ENCODE assay signal across 19 cellular contexts in genomic region chr3:28081533-28081947, GRCh38.
DNase-seq lines count a peak whose midpoint lies in the region; ATAC-seq, FAIRE-seq and TF ChIP-seq lines count a peak whose summit lies in the region.
"Had no signal": no experiment of that assay in that cellular context is flagged by ENCODE, and none has a peak within 500 bp of the region (broad histone marks: within the 10 kb centered on the region; RNA-seq: fewer than 3 reads in every experiment).

No MANE protein-coding gene starts in this region.

- H3K36me3 ChIP-seq in H1 (ENCODE audit: control insufficient read depth in 2 of 4, insufficient read depth in 4 of 4, low read length in 3 of 4) (no peaks in the 10 kb centered on the region), suprapubic skin (no peaks in the 10 kb centered on the region)

- no peak overlapping the region; the same call in 1 of the 2 replicates for H3K27ac ChIP-seq in H1 (ENCODE audit: low read depth, low read length)
- H3K27ac ChIP-seq in suprapubic skin = no peak overlapping the region

- TF ChIP-seq POLR2A in H1 (IDR thresholded peaks at IDR 0.05; ENCODE audit: control extremely low read depth in 1 of 2, low read depth in 2 of 2, low read length in 2 of 2) = no peak
- TF ChIP-seq POLR2A in suprapubic skin (IDR thresholded peaks at IDR 0.05) = no peak

- ATAC-seq in GM18520 (IDR thresholded peaks at IDR 0.05; ENCODE audit: unreplicated experiment) = peak; percentile 82
- peak; percentile 76 for ATAC-seq in GM21390 (IDR thresholded peaks at IDR 0.05; ENCODE audit: unreplicated experiment)
- ATAC-seq in HG03025 (IDR thresholded peaks at IDR 0.05; ENCODE audit: low FRiP score, unreplicated experiment) = peak; percentile 83
- no peak for ATAC-seq in GM21447 (IDR thresholded peaks at IDR 0.05; ENCODE audit: unreplicated experiment)

- no peak for FAIRE-seq in H1 (lab: Jason Lieb, UNC)
- FAIRE-seq: astrocyte, GM12891 had no signal

- H3K23me2 ChIP-seq in H1 (ENCODE audit: low read depth, low read length) = no peaks in the 10 kb centered on the region

- 5% methylated on average over 2 of the region's 2 CpGs; no CpG with 5 or more reads in 1 of the 2 experiments for WGBS in H1 (ENCODE audit: extremely low coverage in 1 of 2, insufficient coverage in 1 of 2, insufficient read length in 1 of 2, insufficient replicate concordance in 2 of 2, low coverage in 1 of 2, low lambda C conversion rate in 2 of 2, missing lambda C conversion rate in 1 of 2), 2 experiments
- WGBS in suprapubic skin = 92% methylated on average over 2 of the region's 2 CpGs

- TF ChIP-seq CTCF in H1 (IDR thresholded peaks at IDR 0.05; ENCODE audit: control extremely low read depth in 1 of 3, insufficient read depth in 1 of 3, low read depth in 1 of 3, low read length in 3 of 3) (no peak), suprapubic skin (IDR thresholded peaks at IDR 0.05) (no peak)

- DNase-seq in H1 (ENCODE audit: low read depth in 1 of 2, low spot score in 2 of 2) (peak in 1 of 2 experiments; percentile 23), OCI-M1 (lab: John Stamatoyannopoulos, UW) (no peak), NCI-H2029 treated with DMSO at 0.1 percent for 48 hours (lab: John Stamatoyannopoulos, UW) (no peak), suprapubic skin (ENCODE audit: low spot score in 2 of 2) (no peak)
- DNase-seq: activated CD4-positive, CD25-positive, alpha-beta regulatory T cell treated with anti-CD3 and anti-CD28 coated beads, Interleukin-2, amount 50 U/mL, for 72 hours; activated effector memory CD4-positive, alpha-beta T cell treated with anti-CD3 and anti-CD28 coated beads, Interleukin-2, amount 50 U/mL, for 16 hours; EL; foreskin melanocyte; Kasumi-1; NCI-H1417 treated with DMSO at 0.1 percent for 48 hours; NCI-H226; SHP77 treated with DMSO at 0.1 percent for 48 hours; stimulated activated CD4-positive, alpha-beta T cell treated with anti-CD3 and anti-CD28 coated beads, Interleukin-12 subunit alpha, Interleukin-12 subunit beta, amount 100 ng/mL, for 4 hours had no signal

- H3K4me1 ChIP-seq in H1 (replicated peaks in 1 of 4; ENCODE audit: control insufficient read depth in 3 of 4, insufficient read depth in 4 of 4, low read length in 3 of 4) = peaks cover 2 to 22% (median 19%) of the 10 kb centered on the region in 4 experiments; a peak in 4 of 7 replicates
- no peaks in the 10 kb centered on the region for H3K4me1 ChIP-seq in suprapubic skin

- no peak overlapping the region for H2BK20ac ChIP-seq in H1 (ENCODE audit: low read length)

- no peak overlapping the region for H4K5ac ChIP-seq in H1 (ENCODE audit: insufficient read length, low read depth, low read length)

- H4K20me1 ChIP-seq in H1 (replicated peaks in 1 of 2; ENCODE audit: control insufficient read depth in 1 of 2, insufficient read depth in 2 of 2, low read length in 2 of 2) = no peaks in the 10 kb centered on the region

- H3K23ac ChIP-seq in H1 (ENCODE audit: insufficient read length) = no peak overlapping the region

- H2BK15ac ChIP-seq in H1 (ENCODE audit: low read length) = no peak overlapping the region

- no peak overlapping the region for H2BK12ac ChIP-seq in H1 (ENCODE audit: low read depth, low read length)

- no peak overlapping the region for H3K18ac ChIP-seq in H1 (ENCODE audit: extremely low read depth, low read length)

- H4K91ac ChIP-seq in H1 (replicated peaks; ENCODE audit: insufficient read length, low read length) = no peak overlapping the region

- H3K79me2 ChIP-seq in H1 (ENCODE audit: control insufficient read depth in 1 of 2, insufficient read depth in 2 of 2, low read length in 2 of 2) = no peaks in the 10 kb centered on the region

- H3K4me2 ChIP-seq in H1 (ENCODE audit: insufficient read depth in 1 of 2, low read depth in 2 of 2, low read length in 2 of 2) = peak overlapping the region; percentile 41 to 52

- H3K56ac ChIP-seq in H1 (replicated peaks; ENCODE audit: insufficient read length, low read depth, low read length) = no peak overlapping the region

- peak overlapping the region in 1 of 4 experiments; percentile 41; a peak in 3 of 8 replicates for H3K4me3 ChIP-seq in H1 (ENCODE audit: extremely low read depth in 1 of 4, insufficient read depth in 2 of 4, low read depth in 3 of 4, low read length in 4 of 4)
- H3K4me3 ChIP-seq in suprapubic skin = no peak overlapping the region

- POLR2A ChIA-PET in H1 (lab: Charles Lee; ENCODE audit: partially characterized antibody) = no interaction called here

- no peak overlapping the region for H2AK5ac ChIP-seq in H1 (ENCODE audit: low read depth, low read length)

- H2BK120ac ChIP-seq in H1 (replicated peaks; ENCODE audit: low read depth, low read length) = no peak overlapping the region

- H2AFZ ChIP-seq in H1 (ENCODE audit: low read length) = no peak overlapping the region; the same call in 1 of the 2 replicates

- no peaks in the 10 kb centered on the region for H3K79me1 ChIP-seq in H1 (ENCODE audit: low read depth, low read length)

- H4K8ac ChIP-seq in H1 (ENCODE audit: extremely low read depth, insufficient read depth, low read length) = no peak overlapping the region

- no peak for TF ChIP-seq RAD21 in H1 (IDR thresholded peaks at IDR 0.05 in 1 of 2, conservative IDR thresholded peaks at IDR 0.05 in 1 of 2; ENCODE audit: low read depth in 2 of 2, low read length in 2 of 2)

- H3K9me3 ChIP-seq in H1 (ENCODE audit: insufficient read depth in 2 of 2, low read depth in 1 of 2, low read length in 1 of 2) (no peaks in the 10 kb centered on the region), suprapubic skin (no peaks in the 10 kb centered on the region)

- no peak overlapping the region for H3K9ac ChIP-seq in H1 (replicated peaks in 1 of 4; ENCODE audit: extremely low read depth in 1 of 4, low read depth in 3 of 4, low read length in 3 of 4)

- no peak overlapping the region for H2BK5ac ChIP-seq in H1 (ENCODE audit: low read depth, low read length)

- TF ChIP-seq EP300 in H1 (IDR thresholded peaks at IDR 0.05; ENCODE audit: borderline replicate concordance in 1 of 2, low read depth in 2 of 2, low read length in 2 of 2) (no peak), suprapubic skin (IDR thresholded peaks at IDR 0.05) (no peak)

- no peak overlapping the region for H3K4ac ChIP-seq in H1 (replicated peaks; ENCODE audit: insufficient read length, low read depth, low read length)

- CTCF ChIA-PET in H1 (lab: Charles Lee; ENCODE audit: partially characterized antibody) = no interaction called here

- no peak overlapping the region for H3K14ac ChIP-seq in H1 (ENCODE audit: insufficient read length)

- H3K27me3 ChIP-seq in H1 (replicated peaks in 1 of 4; ENCODE audit: control insufficient read depth in 3 of 4, extremely low read depth in 1 of 4, insufficient read depth in 3 of 4, low read length in 3 of 4) (peaks cover 0 to 1% (median 0%) of the 10 kb centered on the region in 4 experiments; a peak in 1 of 7 replicates), suprapubic skin (no peaks in the 10 kb centered on the region)

TF ChIP-seq in H1, 55 proteins besides CTCF, POLR2A, EP300 and RAD21:
- 0 out of 2 replicates have a peak, but pooled peaks have one; percentile 39 for TF ChIP-seq TCF12 (IDR thresholded peaks at IDR 0.05; ENCODE audit: low read depth, low read length)
- TF ChIP-seq ZNF274 (IDR thresholded peaks at IDR 0.05; ENCODE audit: borderline replicate concordance, extremely low read depth, low read length) = no peak
